Comparison of ENCODE assay signal across 1 cellular context in the genomic region with DNA sequence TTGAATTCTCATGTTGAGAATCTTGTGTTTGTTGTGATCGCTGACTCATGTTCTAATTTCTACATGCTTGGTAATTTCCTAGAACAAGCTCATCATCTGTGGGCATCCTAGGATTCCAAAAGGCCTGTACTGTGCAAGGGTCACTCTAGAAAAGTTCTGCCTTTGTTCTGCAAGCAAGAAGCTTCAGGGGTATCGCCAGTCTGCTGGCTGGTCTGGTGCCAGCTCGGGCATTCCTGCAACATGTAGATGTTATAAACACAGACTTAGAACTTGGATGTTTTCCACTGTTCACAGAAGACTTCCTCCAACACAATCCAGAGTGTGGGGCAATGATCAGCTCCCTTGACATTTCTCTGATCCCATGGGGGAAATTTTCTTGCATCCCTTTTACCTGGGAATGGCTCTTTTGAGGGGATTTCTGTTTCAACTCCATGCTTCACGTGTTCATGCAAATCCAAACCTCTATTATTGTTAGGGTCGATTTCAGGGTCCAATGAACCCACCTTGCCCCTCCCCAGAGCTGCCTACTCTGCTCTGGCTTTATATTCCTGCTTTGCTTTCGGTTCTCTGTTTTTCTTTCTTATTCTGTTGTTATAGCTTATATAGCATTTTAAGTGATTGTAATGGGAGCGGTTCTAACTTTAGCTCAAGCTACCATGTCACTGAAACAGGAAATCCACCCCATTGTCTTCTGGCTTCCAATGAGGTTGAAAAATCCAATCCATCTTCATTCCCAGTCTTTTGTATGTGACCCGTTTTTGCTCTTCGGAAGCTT.
TF ChIP-seq lines count a peak whose summit lies in the region.

No MANE protein-coding gene starts in this region.

TF ChIP-seq in GM12878, 131 proteins besides CTCF, POLR2A, EP300 and RAD21 (continues in another document):
- TF ChIP-seq FOXK2 (IDR thresholded peaks at IDR 0.05) = no peak
- TF ChIP-seq CBFB (IDR thresholded peaks at IDR 0.05; ENCODE audit: low read depth) = no peak
- no peak for TF ChIP-seq REST (IDR thresholded peaks at IDR 0.05; ENCODE audit: low read depth, low read length)
- TF ChIP-seq SMAD1 (IDR thresholded peaks at IDR 0.05; ENCODE audit: low read depth, partially characterized antibody) = no peak
- no peak for TF ChIP-seq DPF2 (IDR thresholded peaks at IDR 0.05)
- no peak for TF ChIP-seq CBX5 (IDR thresholded peaks at IDR 0.05; ENCODE audit: low read depth)
- no peak for TF ChIP-seq MTA3 (IDR thresholded peaks at IDR 0.05; ENCODE audit: borderline replicate concordance, low read length)
- 0 out of 2 replicates have a peak, but pooled peaks have one; percentile 26 for TF ChIP-seq RELB (IDR thresholded peaks at IDR 0.05; ENCODE audit: low read depth)
- TF ChIP-seq HDAC6 (IDR thresholded peaks at IDR 0.05; ENCODE audit: unreplicated experiment) = no peak
- TF ChIP-seq MXI1 (IDR thresholded peaks at IDR 0.05; ENCODE audit: low read depth, low read length) = no peak
- TF ChIP-seq BMI1 (IDR thresholded peaks at IDR 0.05; ENCODE audit: borderline replicate concordance) = no peak
- TF ChIP-seq IRF3 (IDR thresholded peaks at IDR 0.05) = no peak
- no peak for TF ChIP-seq WRNIP1 (IDR thresholded peaks at IDR 0.05; ENCODE audit: borderline replicate concordance, low read depth, low read length)
- peak; percentile 61 for TF ChIP-seq EED (IDR thresholded peaks at IDR 0.05; ENCODE audit: low read depth)
- 0 out of 2 replicates have a peak, but pooled peaks have one; percentile 22 for TF ChIP-seq MTA2 (IDR thresholded peaks at IDR 0.05; ENCODE audit: low read depth)
- no peak for TF ChIP-seq NFIC (IDR thresholded peaks at IDR 0.05; ENCODE audit: low read depth, low read length)
- no peak for TF ChIP-seq CBX3 (IDR thresholded peaks at IDR 0.05; ENCODE audit: borderline replicate concordance, low read depth)
- no peak for TF ChIP-seq ZBTB33 (IDR thresholded peaks at IDR 0.05)
- TF ChIP-seq BCLAF1 (IDR thresholded peaks at IDR 0.05) = no peak
- no peak for TF ChIP-seq PKNOX1 (IDR thresholded peaks at IDR 0.05)
- no peak for TF ChIP-seq RAD51 (IDR thresholded peaks at IDR 0.05)
- no peak for TF ChIP-seq NR2F1 (conservative IDR thresholded peaks at IDR 0.05)
- no peak for TF ChIP-seq HDAC2 (IDR thresholded peaks at IDR 0.05)
- no peak for TF ChIP-seq SRF (IDR thresholded peaks at IDR 0.05; ENCODE audit: low read depth in 2 of 2, low read length in 2 of 2)
- TF ChIP-seq IRF5 (IDR thresholded peaks at IDR 0.05; ENCODE audit: borderline replicate concordance) = no peak
- TF ChIP-seq ELK1 (IDR thresholded peaks at IDR 0.05; ENCODE audit: low read depth, low read length) = no peak
- TF ChIP-seq HSF1 (IDR thresholded peaks at IDR 0.05; ENCODE audit: low read depth, low read length) = no peak
- no peak for TF ChIP-seq EGR1 (IDR thresholded peaks at IDR 0.05; ENCODE audit: borderline replicate concordance in 1 of 2, low read depth in 2 of 2, low read length in 2 of 2)
- TF ChIP-seq RB1 (IDR thresholded peaks at IDR 0.05; ENCODE audit: borderline replicate concordance) = no peak
- TF ChIP-seq IKZF2 (IDR thresholded peaks at IDR 0.05) = peak; percentile 64 to 68; a peak in 3 of 4 replicates
- 0 out of 2 replicates have a peak, but pooled peaks have one; percentile 29 for TF ChIP-seq IKZF1 (conservative IDR thresholded peaks at IDR 0.05)
- TF ChIP-seq POLR2AphosphoS2 (IDR thresholded peaks at IDR 0.05; ENCODE audit: low read depth, low read length) = no peak
- TF ChIP-seq, protein P1, sequence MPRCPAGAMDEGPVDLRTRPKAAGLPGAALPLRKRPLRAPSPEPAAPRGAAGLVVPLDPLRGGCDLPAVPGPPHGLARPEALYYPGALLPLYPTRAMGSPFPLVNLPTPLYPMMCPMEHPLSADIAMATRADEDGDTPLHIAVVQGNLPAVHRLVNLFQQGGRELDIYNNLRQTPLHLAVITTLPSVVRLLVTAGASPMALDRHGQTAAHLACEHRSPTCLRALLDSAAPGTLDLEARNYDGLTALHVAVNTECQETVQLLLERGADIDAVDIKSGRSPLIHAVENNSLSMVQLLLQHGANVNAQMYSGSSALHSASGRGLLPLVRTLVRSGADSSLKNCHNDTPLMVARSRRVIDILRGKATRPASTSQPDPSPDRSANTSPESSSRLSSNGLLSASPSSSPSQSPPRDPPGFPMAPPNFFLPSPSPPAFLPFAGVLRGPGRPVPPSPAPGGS (IDR thresholded peaks at IDR 0.05; ENCODE audit: borderline replicate concordance, insufficient read depth, low read depth, low read length, poor library complexity, severe bottlenecking) = no peak
- no peak for TF ChIP-seq TCF3 (IDR thresholded peaks at IDR 0.05; ENCODE audit: borderline replicate concordance, insufficient read depth, low read depth, low read length)
- no peak for TF ChIP-seq ZNF207 (IDR thresholded peaks at IDR 0.05; ENCODE audit: borderline replicate concordance)
- TF ChIP-seq CHD2 (IDR thresholded peaks at IDR 0.05; ENCODE audit: borderline replicate concordance, low read depth, low read length) = no peak
- TF ChIP-seq BHLHE40 (IDR thresholded peaks at IDR 0.05; ENCODE audit: borderline replicate concordance in 1 of 2, low read depth in 2 of 2, low read length in 1 of 2) = peak; percentile 83
